14 cellular contexts compared by ENCODE assay signal in genomic region chr6:5471637-5472430, GRCh38.
DNase-seq lines count a peak whose midpoint lies in the region; TF ChIP-seq lines count a peak whose summit lies in the region.
"Had no signal": no experiment of that assay in that cellular context is flagged by ENCODE, and none has a peak within 500 bp of the region (broad histone marks: within the 10 kb centered on the region; RNA-seq: fewer than 3 reads in every experiment).

No MANE protein-coding gene starts in this region.

- TF ChIP-seq CTCF in neural progenitor cell (IDR thresholded peaks at IDR 0.05): no peak

- no peak overlapping the region for H3K4me3 Mint-ChIP-seq in neural progenitor cell
- H3K4me3 Mint-ChIP-seq: activated CD4-positive, alpha-beta T cell treated with anti-CD3 and anti-CD28 coated beads, Interleukin-2, amount 10 ng/mL, durations not matched to agents 24 days and 14 days; activated T-helper 17 cell treated with anti-CD3 and anti-CD28 coated beads, Interleukin-2, amount 50 U/mL, for 72 hours; stimulated activated naive CD8-positive, alpha-beta T cell treated with anti-CD3 and anti-CD28 coated beads, Interleukin-15, Interleukin-2, amounts not matched to agents 100 ng/mL and 50 ng/mL, for 24 hours had no signal

- H3K36me3 Mint-ChIP-seq in neural progenitor cell: peaks cover 4% of the 10 kb centered on the region

- H4K20me1 ChIP-seq in neural progenitor cell (ENCODE audit: low read depth): no peaks in the 10 kb centered on the region

- no peak overlapping the region for H3K9ac ChIP-seq in neural progenitor cell
- H3K9ac ChIP-seq: parathyroid adenoma had no signal

- H3K4me1 ChIP-seq in neural progenitor cell: peaks cover 42% of the 10 kb centered on the region

- no peak overlapping the region for H3K27ac Mint-ChIP-seq in neural progenitor cell
- H3K27ac Mint-ChIP-seq: activated CD4-positive, alpha-beta T cell treated with anti-CD3 and anti-CD28 coated beads, Interleukin-2, amount 10 ng/mL, durations not matched to agents 24 days and 14 days; activated T-helper 17 cell treated with anti-CD3 and anti-CD28 coated beads, Interleukin-2, amount 50 U/mL, for 72 hours; stimulated activated naive CD8-positive, alpha-beta T cell treated with anti-CD3 and anti-CD28 coated beads, Interleukin-15, Interleukin-2, amounts not matched to agents 100 ng/mL and 50 ng/mL, for 24 hours had no signal

- DNase-seq in NCI-H524 (lab: John Stamatoyannopoulos, UW) (peak; percentile 95 to 98), caudate nucleus (lab: John Stamatoyannopoulos, UW) (peak in 23 of 61 donors; percentile 6 to 74 (median 30)), neural progenitor cell (ENCODE audit: low spot score) (peak; percentile 95), AML-193 (lab: John Stamatoyannopoulos, UW) (no peak), islet precursor cell (no peak), T-helper 2 cell (no peak)
- DNase-seq: DMS79, SIG-M5 had no signal

- peaks cover 29% of the 10 kb centered on the region for H3F3A ChIP-seq in neural progenitor cell (ENCODE audit: low read depth)

- H3K36me3 ChIP-seq in KOPT-K1 (ENCODE audit: insufficient read depth, low read length): no peaks in the 10 kb centered on the region
- no peaks in the 10 kb centered on the region for H3K36me3 ChIP-seq in neural progenitor cell
- H3K36me3 ChIP-seq: cardiac muscle cell had no signal

- H3K4me3 ChIP-seq in neural progenitor cell: peak overlapping the region; percentile 26
- H3K4me3 ChIP-seq: cardiac muscle cell had no signal

- no peaks in the 10 kb centered on the region for H3K79me2 ChIP-seq in neural progenitor cell (ENCODE audit: low read depth)

- H3K9me3 ChIP-seq in KOPT-K1 (ENCODE audit: insufficient read depth, low read length, poor library complexity, severe bottlenecking) (no peaks in the 10 kb centered on the region), neural progenitor cell (ENCODE audit: low read depth) (no peaks in the 10 kb centered on the region)

- peak overlapping the region; percentile 76 for H3K4me2 ChIP-seq in neural progenitor cell

- H3K4me1 Mint-ChIP-seq in neural progenitor cell: peaks cover 39% of the 10 kb centered on the region

- H3K27ac ChIP-seq in KOPT-K1 (ENCODE audit: low read depth, low read length, poor library complexity, severe bottlenecking) (peak overlapping the region; percentile 46), caudate nucleus (ENCODE audit: low read depth, low read length) (peak overlapping the region; percentile 29), neural progenitor cell (peak overlapping the region; percentile 72)
- H3K27ac ChIP-seq: cardiac muscle cell, parathyroid adenoma had no signal

- H3K27me3 Mint-ChIP-seq in neural progenitor cell (ENCODE audit: insufficient read depth, low read depth): peaks cover 8% of the 10 kb centered on the region
- H3K27me3 Mint-ChIP-seq: activated CD4-positive, alpha-beta T cell treated with anti-CD3 and anti-CD28 coated beads, Interleukin-2, amount 10 ng/mL, durations not matched to agents 24 days and 14 days; activated T-helper 17 cell treated with anti-CD3 and anti-CD28 coated beads, Interleukin-2, amount 50 U/mL, for 72 hours; stimulated activated naive CD8-positive, alpha-beta T cell treated with anti-CD3 and anti-CD28 coated beads, Interleukin-15, Interleukin-2, amounts not matched to agents 100 ng/mL and 50 ng/mL, for 24 hours had no signal

- no peak overlapping the region for H2AFZ ChIP-seq in neural progenitor cell (replicated peaks)
- H2AFZ ChIP-seq: parathyroid adenoma had no signal

- H3K9me3 Mint-ChIP-seq in neural progenitor cell: no peaks in the 10 kb centered on the region
- H3K9me3 Mint-ChIP-seq: activated CD4-positive, alpha-beta T cell treated with anti-CD3 and anti-CD28 coated beads, Interleukin-2, amount 10 ng/mL, durations not matched to agents 24 days and 14 days; activated T-helper 17 cell treated with anti-CD3 and anti-CD28 coated beads, Interleukin-2, amount 50 U/mL, for 72 hours; stimulated activated naive CD8-positive, alpha-beta T cell treated with anti-CD3 and anti-CD28 coated beads, Interleukin-15, Interleukin-2, amounts not matched to agents 100 ng/mL and 50 ng/mL, for 24 hours had no signal

- H3K27me3 ChIP-seq in neural progenitor cell: no peaks in the 10 kb centered on the region
- H3K27me3 ChIP-seq: cardiac muscle cell had no signal

Comparison
In these comparisons a context has a peak if more than half of its experiments do, and no peak if none do; other contexts are left out.
1. DNase-seq: peak in NCI-H524 (2 of 2) and neural progenitor cell (single experiment); none in AML-193 (0 of 2), islet precursor cell (single experiment) and T-helper 2 cell (0 of 5).
2. Peak in every context shown above with its lines, with median percentiles within 50 percentile points of each other: H3K27ac ChIP-seq.